Comparison of ENCODE assay signal across 1 cellular context in genomic region chr20:62454936-62455673, GRCh38.
TF ChIP-seq lines count a peak whose summit lies in the region.

No MANE protein-coding gene starts in this region.

TF ChIP-seq in HEK293T, 16 proteins besides CTCF, POLR2A, EP300 and RAD21 (continued from another document):
- TF ChIP-seq PKNOX1 (IDR thresholded peaks at IDR 0.05) (no peak), FOXM1 (IDR thresholded peaks at IDR 0.05; ENCODE audit: borderline replicate concordance) (no peak), L3MBTL2 (conservative IDR thresholded peaks at IDR 0.05) (no peak), TARDBP (IDR thresholded peaks at IDR 0.05) (no peak), HDGF (IDR thresholded peaks at IDR 0.05; ENCODE audit: borderline replicate concordance) (no peak), SUZ12 (IDR thresholded peaks at IDR 0.05) (no peak)
